Comparison of ENCODE assay signal across 20 cellular contexts in genomic region chr9:113386571-113387393, GRCh38. TPM values are rescaled to one million over a fixed set of nuclear protein-coding genes. Genes with fewer than 3 reads are reported as not detected.
DNase-seq lines count a peak whose midpoint lies in the region; ATAC-seq and TF ChIP-seq lines count a peak whose summit lies in the region.
"Had no signal": no experiment of that assay in that cellular context is flagged by ENCODE, and none has a peak within 500 bp of the region (broad histone marks: within the 10 kb centered on the region; RNA-seq: fewer than 3 reads in every experiment).

No MANE protein-coding gene starts in this region.

- H3K9me3 ChIP-seq in breast epithelium (no peaks in the 10 kb centered on the region), adipocyte (ENCODE audit: control insufficient read depth, low read length) (no peaks in the 10 kb centered on the region), right lobe of liver (no peaks in the 10 kb centered on the region), upper lobe of right lung (no peaks in the 10 kb centered on the region)
- H3K9me3 ChIP-seq: prostate gland, testis had no signal

- H3K27ac ChIP-seq in breast epithelium (no peak overlapping the region), right lobe of liver (peak overlapping the region in 2 of 3 donors; percentile 61 to 62), upper lobe of right lung (no peak overlapping the region)
- H3K27ac ChIP-seq: epithelial cell of prostate, KMS-11, prostate gland, testis had no signal

- H3K4me1 Mint-ChIP-seq in MCF 10A (ENCODE audit: insufficient read depth, unreplicated experiment), result no peaks in the 10 kb centered on the region
- no peaks in the 10 kb centered on the region for H3K4me1 Mint-ChIP-seq in T-helper 2 cell treated with Interferon-gamma antibody and Interleukin-4, amounts not matched to agents 5 μg/mL and 100 μg/mL, for 36 hours (ENCODE audit: low read depth)

- intact Hi-C loops in MCF 10A (cut with micrococcal nuclease), result no loop called here
- intact Hi-C loops in breast epithelium (cut with DNase I; ENCODE audit: low total_unique reads), result no loop called here
- intact Hi-C loops in right lobe of liver (cut with DNase I), result no loop called here
- intact Hi-C loops in upper lobe of right lung (cut with DNase I), result no loop called here

- no peaks in the 10 kb centered on the region for H3K27me3 ChIP-seq in breast epithelium
- H3K27me3 ChIP-seq in adipocyte (replicated peaks; ENCODE audit: control insufficient read depth, insufficient read depth, low read length), result no peaks in the 10 kb centered on the region
- no peaks in the 10 kb centered on the region for H3K27me3 ChIP-seq in right lobe of liver
- no peaks in the 10 kb centered on the region for H3K27me3 ChIP-seq in upper lobe of right lung
- H3K27me3 ChIP-seq: testis had no signal

- H3K36me3 Mint-ChIP-seq in MCF 10A (ENCODE audit: insufficient read depth, unreplicated experiment), result no peaks in the 10 kb centered on the region
- H3K36me3 Mint-ChIP-seq in T-helper 2 cell treated with Interferon-gamma antibody and Interleukin-4, amounts not matched to agents 5 μg/mL and 100 μg/mL, for 36 hours (ENCODE audit: low read depth), result peaks cover 15% of the 10 kb centered on the region

- TF ChIP-seq CTCF in MCF 10A (IDR thresholded peaks at IDR 0.05; ENCODE audit: unreplicated experiment) (no peak), breast epithelium (IDR thresholded peaks at IDR 0.05) (no peak), right lobe of liver (IDR thresholded peaks at IDR 0.05) (no peak), upper lobe of right lung (IDR thresholded peaks at IDR 0.05) (no peak)

- TSS peak; percentile 32 for BruUV-seq in MCF 10A (replicated peaks; lab: Mats Ljungman, UMichigan)

- H3K4me3 ChIP-seq in breast epithelium (no peak overlapping the region), adipocyte (ENCODE audit: low read length) (no peak overlapping the region), right lobe of liver (peak overlapping the region in 2 of 3 donors; percentile 2 to 7), upper lobe of right lung (no peak overlapping the region)
- H3K4me3 ChIP-seq: prostate gland, testis had no signal

- H3K27ac Mint-ChIP-seq in MCF 10A (ENCODE audit: low read depth, unreplicated experiment), result no peak overlapping the region
- no peak overlapping the region for H3K27ac Mint-ChIP-seq in T-helper 2 cell treated with Interferon-gamma antibody and Interleukin-4, amounts not matched to agents 5 μg/mL and 100 μg/mL, for 36 hours
- H3K27ac Mint-ChIP-seq: activated T-cell treated with anti-CD3 and anti-CD28 coated beads, Interleukin-2, amount 50 U/mL, for 24 hours had no signal

- WGBS in right lobe of liver (ENCODE audit: insufficient coverage, low coverage, low lambda C conversion rate, missing lambda C conversion rate), result 51% methylated on average over 4 of the region's 4 CpGs

- H3K9ac ChIP-seq in adipocyte (ENCODE audit: low read length), result peak overlapping the region; percentile 53
- H3K9ac ChIP-seq: KMS-11 had no signal

- ATAC-seq in right lobe of liver (peak in 1 of 4 donors; percentile 10), upper lobe of right lung (no peak), left lobe of liver (no peak), HG02610 (IDR thresholded peaks at IDR 0.05; ENCODE audit: unreplicated experiment) (no peak)

- H3K36me3 ChIP-seq in breast epithelium, result peaks cover 7% of the 10 kb centered on the region
- H3K36me3 ChIP-seq in adipocyte (ENCODE audit: control insufficient read depth, insufficient read depth, low read length, severe bottlenecking), result peaks cover 40% of the 10 kb centered on the region
- peaks cover 0 to 28% (median 13%) of the 10 kb centered on the region in 4 donors for H3K36me3 ChIP-seq in right lobe of liver
- H3K36me3 ChIP-seq in upper lobe of right lung, result peaks cover 52% of the 10 kb centered on the region

- H3K27me3 Mint-ChIP-seq in MCF 10A (ENCODE audit: insufficient read depth, unreplicated experiment), result no peaks in the 10 kb centered on the region
- H3K27me3 Mint-ChIP-seq in T-helper 2 cell treated with Interferon-gamma antibody and Interleukin-4, amounts not matched to agents 5 μg/mL and 100 μg/mL, for 36 hours (ENCODE audit: low read depth), result no peaks in the 10 kb centered on the region
- H3K27me3 Mint-ChIP-seq: activated T-cell treated with anti-CD3 and anti-CD28 coated beads, Interleukin-2, amount 50 U/mL, for 24 hours had no signal

- H3K4me1 ChIP-seq in breast epithelium, result peaks cover 0 to 4% of the 10 kb centered on the region in 2 donors
- H3K4me1 ChIP-seq in adipocyte (ENCODE audit: control insufficient read depth, insufficient read depth, low read length), result peaks cover 15% of the 10 kb centered on the region
- peaks cover 0 to 68% (median 26%) of the 10 kb centered on the region in 4 donors for H3K4me1 ChIP-seq in right lobe of liver
- no peaks in the 10 kb centered on the region for H3K4me1 ChIP-seq in upper lobe of right lung
- H3K4me1 ChIP-seq: prostate gland, testis had no signal

- POLR2A ChIA-PET in MCF 10A (lab: Yijun Ruan, JAX), result no interaction called here

- DNase-seq in MCF 10A (ENCODE audit: unreplicated experiment), result no peak
- no peak for DNase-seq in breast epithelium (ENCODE audit: low spot score in 2 of 2)
- no peak for DNase-seq in adipocyte (ENCODE audit: low read depth)
- DNase-seq in right lobe of liver, result no peak
- peak; percentile 22 for DNase-seq in upper lobe of right lung
- DNase-seq in left lobe of liver (ENCODE audit: low spot score), result no peak
- no peak for DNase-seq in T-helper 2 cell treated with Interferon-gamma antibody and Interleukin-4, amounts not matched to agents 5 μg/mL and 100 μg/mL, for 36 hours (ENCODE audit: low spot score)
- DNase-seq: activated CD4-positive, alpha-beta T cell treated with anti-CD3 and anti-CD28 coated beads for 4 hours; activated T-cell treated with anti-CD3 and anti-CD28 coated beads, Interleukin-2, amount 50 U/mL, for 24 hours; glutamatergic neuron; NCI-H510A treated with DMSO at 0.1 percent for 48 hours; T-helper 1 cell; testis had no signal

- H3K4me3 Mint-ChIP-seq in MCF 10A (ENCODE audit: unreplicated experiment), result no peak overlapping the region
- H3K4me3 Mint-ChIP-seq in T-helper 2 cell treated with Interferon-gamma antibody and Interleukin-4, amounts not matched to agents 5 μg/mL and 100 μg/mL, for 36 hours, result no peak overlapping the region
- H3K4me3 Mint-ChIP-seq: activated T-cell treated with anti-CD3 and anti-CD28 coated beads, Interleukin-2, amount 50 U/mL, for 24 hours had no signal

- CTCF ChIA-PET in MCF 10A (lab: Yijun Ruan, JAX), result interaction anchor here (0.7 to 1.5 kb wide), 4 partner anchors 13 to 567 kb away, joined by 3 to 7 read pairs (median 6); partner anchors contain the start of gene ALAD

- no peaks in the 10 kb centered on the region for H3K9me3 Mint-ChIP-seq in MCF 10A (ENCODE audit: unreplicated experiment)
- H3K9me3 Mint-ChIP-seq in T-helper 2 cell treated with Interferon-gamma antibody and Interleukin-4, amounts not matched to agents 5 μg/mL and 100 μg/mL, for 36 hours, result no peaks in the 10 kb centered on the region
- H3K9me3 Mint-ChIP-seq: activated T-cell treated with anti-CD3 and anti-CD28 coated beads, Interleukin-2, amount 50 U/mL, for 24 hours had no signal

- TF ChIP-seq POLR2A in breast epithelium (IDR thresholded peaks at IDR 0.05) (no peak), right lobe of liver (IDR thresholded peaks at IDR 0.05) (no peak)

RNA-seq across cellular contexts. Expression of gene HDHD3, which starts 10.0 kb away (rescaled TPM):
- total RNA-seq in MCF 10A (2022) (10.1 and 11.5 TPM in 2 replicates), breast epithelium (10 to 100 TPM; 24.5 to 66.9 (median 54.1) TPM), right lobe of liver (10 to 100 TPM; 36.5 to 70.5 (median 67.1) TPM), upper lobe of right lung (10.4 TPM), left lobe of liver (76.9 TPM)

RNA-seq across cellular contexts. Expression of gene ALAD, which starts 14.3 kb away (rescaled TPM):
- total RNA-seq in MCF 10A (2022), result 6.6 and 7.8 TPM in 2 replicates
- 10 to 100 TPM; 27.4 to 28.5 (median 28.3) TPM for total RNA-seq in breast epithelium
- total RNA-seq in right lobe of liver, result 100 to 1,000 TPM in 2 of 6 experiments, 10 to 100 TPM in 4; 35.3 to 140 (median 73.6) TPM
- 37.7 TPM for total RNA-seq in upper lobe of right lung
- total RNA-seq in left lobe of liver, result 152 TPM

RNA-seq across cellular contexts. Expression of gene POLE3, which starts 23.7 kb away (rescaled TPM):
- 51.8 and 54.0 TPM in 2 replicates for total RNA-seq in MCF 10A (2022)
- 10 to 100 TPM; 34.2 to 46.1 (median 35.1) TPM for total RNA-seq in breast epithelium
- total RNA-seq in right lobe of liver, result 10 to 100 TPM; 13.8 to 24.5 (median 16.6) TPM
- total RNA-seq in upper lobe of right lung, result 31.0 TPM
- 14.3 TPM for total RNA-seq in left lobe of liver

RNA-seq across cellular contexts. Expression of gene C9orf43, which starts 23.8 kb away (rescaled TPM):
- total RNA-seq in MCF 10A (2022) (0.84 and 1.1 TPM in 2 replicates), breast epithelium (1 to 10 TPM in 1 of 3 donors, under 1 TPM in 2; 0.59 to 1.6 (median 0.66) TPM), right lobe of liver (1 to 10 TPM in 1 of 6 experiments, under 1 TPM in 5; 0.40 to 1.0 (median 0.50) TPM), upper lobe of right lung (not detected), left lobe of liver (0.96 TPM)

RNA-seq across cellular contexts. Expression of gene BSPRY, which starts 37.4 kb away (rescaled TPM):
- total RNA-seq in MCF 10A (2022), result 0.17 and 0.21 TPM in 2 replicates
- total RNA-seq in breast epithelium, result 10 to 100 TPM in 2 of 3 donors, 1 to 10 TPM in 1; 1.1 to 35.3 (median 27.9) TPM
- 1 to 10 TPM in 2 of 6 experiments, under 1 TPM in 4; 0.24 to 1.4 (median 0.78) TPM for total RNA-seq in right lobe of liver
- total RNA-seq in upper lobe of right lung, result 10.8 TPM
- 0.33 TPM for total RNA-seq in left lobe of liver
- total RNA-seq: chondrocyte, myocyte, RPMI7951 had no signal

Comparison
In these comparisons a context has a peak if more than half of its experiments do, and no peak if none do; other contexts are left out.
1. H3K27ac ChIP-seq: peak in right lobe of liver (2 of 3); none in breast epithelium (0 of 2) and upper lobe of right lung (single experiment).
2. H3K4me3 ChIP-seq: peak in right lobe of liver (2 of 3); none in breast epithelium (0 of 3), adipocyte (single experiment) and upper lobe of right lung (single experiment).